Comparison of ENCODE assay signal across 1 cellular context in genomic region chr2:197182668-197183067, GRCh38.
TF ChIP-seq lines count a peak whose summit lies in the region.

No MANE protein-coding gene starts in this region.

TF ChIP-seq in SK-N-SH treated with all-trans-retinoic acid at 6 μM for 48 hours, 23 proteins besides CTCF, POLR2A, EP300 and RAD21 (continued from another document):
- TF ChIP-seq CREB5 (CRISPR knock-in tag; IDR thresholded peaks at IDR 0.05; ENCODE audit: low read depth) (no peak), TCF4 (CRISPR knock-in tag; IDR thresholded peaks at IDR 0.05; ENCODE audit: borderline replicate concordance) (no peak), ZNF8 (CRISPR knock-in tag; IDR thresholded peaks at IDR 0.05) (no peak), ISL1 (CRISPR knock-in tag; IDR thresholded peaks at IDR 0.05) (no peak), ZFP3 (CRISPR knock-in tag; IDR thresholded peaks at IDR 0.05) (no peak), ZC3H10 (CRISPR knock-in tag; IDR thresholded peaks at IDR 0.05) (no peak), TSHZ2 (CRISPR knock-in tag; IDR thresholded peaks at IDR 0.05) (no peak), RARB (CRISPR knock-in tag; IDR thresholded peaks at IDR 0.05) (no peak), OSR1 (CRISPR knock-in tag; IDR thresholded peaks at IDR 0.05) (no peak)
- TF ChIP-seq, protein P1, sequence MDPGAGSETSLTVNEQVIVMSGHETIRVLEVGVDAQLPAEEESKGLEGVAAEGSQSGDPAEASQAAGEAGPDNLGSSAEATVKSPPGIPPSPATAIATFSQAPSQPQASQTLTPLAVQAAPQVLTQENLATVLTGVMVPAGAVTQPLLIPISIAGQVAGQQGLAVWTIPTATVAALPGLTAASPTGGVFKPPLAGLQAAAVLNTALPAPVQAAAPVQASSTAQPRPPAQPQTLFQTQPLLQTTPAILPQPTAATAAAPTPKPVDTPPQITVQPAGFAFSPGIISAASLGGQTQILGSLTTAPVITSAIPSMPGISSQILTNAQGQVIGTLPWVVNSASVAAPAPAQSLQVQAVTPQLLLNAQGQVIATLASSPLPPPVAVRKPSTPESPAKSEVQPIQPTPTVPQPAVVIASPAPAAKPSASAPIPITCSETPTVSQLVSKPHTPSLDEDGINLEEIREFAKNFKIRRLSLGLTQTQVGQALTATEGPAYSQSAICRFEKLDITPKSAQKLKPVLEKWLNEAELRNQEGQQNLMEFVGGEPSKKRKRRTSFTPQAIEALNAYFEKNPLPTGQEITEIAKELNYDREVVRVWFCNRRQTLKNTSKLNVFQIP (CRISPR knock-in tag; IDR thresholded peaks at IDR 0.05; ENCODE audit: borderline replicate concordance, low read depth), result no peak
- TF ChIP-seq, protein P2, sequence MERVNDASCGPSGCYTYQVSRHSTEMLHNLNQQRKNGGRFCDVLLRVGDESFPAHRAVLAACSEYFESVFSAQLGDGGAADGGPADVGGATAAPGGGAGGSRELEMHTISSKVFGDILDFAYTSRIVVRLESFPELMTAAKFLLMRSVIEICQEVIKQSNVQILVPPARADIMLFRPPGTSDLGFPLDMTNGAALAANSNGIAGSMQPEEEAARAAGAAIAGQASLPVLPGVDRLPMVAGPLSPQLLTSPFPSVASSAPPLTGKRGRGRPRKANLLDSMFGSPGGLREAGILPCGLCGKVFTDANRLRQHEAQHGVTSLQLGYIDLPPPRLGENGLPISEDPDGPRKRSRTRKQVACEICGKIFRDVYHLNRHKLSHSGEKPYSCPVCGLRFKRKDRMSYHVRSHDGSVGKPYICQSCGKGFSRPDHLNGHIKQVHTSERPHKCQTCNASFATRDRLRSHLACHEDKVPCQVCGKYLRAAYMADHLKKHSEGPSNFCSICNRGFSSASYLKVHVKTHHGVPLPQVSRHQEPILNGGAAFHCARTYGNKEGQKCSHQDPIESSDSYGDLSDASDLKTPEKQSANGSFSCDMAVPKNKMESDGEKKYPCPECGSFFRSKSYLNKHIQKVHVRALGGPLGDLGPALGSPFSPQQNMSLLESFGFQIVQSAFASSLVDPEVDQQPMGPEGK (CRISPR knock-in tag; IDR thresholded peaks at IDR 0.05; ENCODE audit: borderline replicate concordance), result no peak
